In genomic region chr5:149544199-149544472, GRCh38 we compare ENCODE assay signal across 16 cellular contexts. TPM values are rescaled to one million over a fixed set of nuclear protein-coding genes. Genes with fewer than 3 reads are reported as not detected.
DNase-seq lines count a peak whose midpoint lies in the region; ATAC-seq and TF ChIP-seq lines count a peak whose summit lies in the region.
"Had no signal": no experiment of that assay in that cellular context is flagged by ENCODE, and none has a peak within 500 bp of the region (broad histone marks: within the 10 kb centered on the region; RNA-seq: fewer than 3 reads in every experiment).

No MANE protein-coding gene starts in this region.

- TF ChIP-seq CTCF in fibroblast of pulmonary artery (IDR thresholded peaks at IDR 0.05; ENCODE audit: low read length, missing control alignments) (no peak), gastrocnemius medialis (IDR thresholded peaks at IDR 0.05 in 4 of 5, conservative IDR thresholded peaks at IDR 0.05 in 1 of 5) (no peak), brain microvascular endothelial cell (IDR thresholded peaks at IDR 0.05; ENCODE audit: low read depth, low read length, missing control alignments) (no peak)

- H3K36me3 ChIP-seq in gastrocnemius medialis (peaks cover 0 to 24% of the 10 kb centered on the region in 2 donors), brain microvascular endothelial cell (replicated peaks) (peaks cover 58% of the 10 kb centered on the region)

- H3K4me1 Mint-ChIP-seq in T-helper 17 cell: peaks cover 46% of the 10 kb centered on the region

- TF ChIP-seq POLR2A in gastrocnemius medialis (IDR thresholded peaks at IDR 0.05): no peak

- H3K27me3 Mint-ChIP-seq in T-helper 17 cell: no peaks in the 10 kb centered on the region
- H3K27me3 Mint-ChIP-seq: activated naive CD8-positive, alpha-beta T cell treated with anti-CD3 and anti-CD28 coated beads, Interleukin-2, amount 10 ng/mL, durations not matched to agents 7 days and 5 days; memory B cell had no signal

- H3K4me3 ChIP-seq in fibroblast of pulmonary artery (replicated peaks; ENCODE audit: low read depth, low read length) (peak overlapping the region; percentile 12), gastrocnemius medialis (peak overlapping the region in 1 of 4 donors; percentile 5), brain microvascular endothelial cell (ENCODE audit: low read depth, low read length) (no peak overlapping the region)

- H3K9me3 ChIP-seq in T-helper 17 cell (ENCODE audit: control insufficient read depth, low read length, poor library complexity, severe bottlenecking): no peaks in the 10 kb centered on the region
- H3K9me3 ChIP-seq in gastrocnemius medialis: no peaks in the 10 kb centered on the region

- in situ Hi-C loops in gastrocnemius medialis (cut with MboI; ENCODE audit: low sequenced_read_pairs in 4 of 4): no loop called here
- in situ Hi-C loops in brain microvascular endothelial cell (cut with HindIII; ENCODE audit: low pct_ligation_motif_present, low sequenced_read_pairs): no loop called here

- H3K27ac ChIP-seq in gastrocnemius medialis (peak overlapping the region; percentile 39 to 100 (median 78)), brain microvascular endothelial cell (no peak overlapping the region)

- peak overlapping the region; percentile 83 for H3K27ac Mint-ChIP-seq in T-helper 17 cell
- H3K27ac Mint-ChIP-seq: activated naive CD8-positive, alpha-beta T cell treated with anti-CD3 and anti-CD28 coated beads, Interleukin-2, amount 10 ng/mL, durations not matched to agents 7 days and 5 days had no signal

- intact Hi-C loops in gastrocnemius medialis (cut with DNase I; ENCODE audit: low total_unique reads): no loop called here

- no peak overlapping the region for H3K4me3 Mint-ChIP-seq in T-helper 17 cell
- H3K4me3 Mint-ChIP-seq: activated naive CD8-positive, alpha-beta T cell treated with anti-CD3 and anti-CD28 coated beads, Interleukin-2, amount 10 ng/mL, durations not matched to agents 7 days and 5 days; CD14-positive monocyte; memory B cell had no signal

- ATAC-seq in T-helper 17 cell: no peak
- no peak for ATAC-seq in gastrocnemius medialis
- no peak for ATAC-seq in GM21528 (IDR thresholded peaks at IDR 0.05; ENCODE audit: low FRiP score, unreplicated experiment)
- no peak for ATAC-seq in GM21825 (IDR thresholded peaks at IDR 0.05; ENCODE audit: unreplicated experiment)
- ATAC-seq: stimulated activated naive CD8-positive, alpha-beta T cell treated with anti-CD3 and anti-CD28 coated beads, Interleukin-15, Interleukin-2, amounts not matched to agents 100 U/mL and 50 U/mL, for 24 hours had no signal

- peaks cover 2% of the 10 kb centered on the region for H3K36me3 Mint-ChIP-seq in T-helper 17 cell (ENCODE audit: low read depth)

- H3K27me3 ChIP-seq in gastrocnemius medialis (no peaks in the 10 kb centered on the region), brain microvascular endothelial cell (replicated peaks) (no peaks in the 10 kb centered on the region)

- DNase-seq in GF-D8 (lab: John Stamatoyannopoulos, UW) (peak; percentile 25), T-helper 17 cell (no peak), fibroblast of pulmonary artery (ENCODE audit: low read depth) (no peak), gastrocnemius medialis (no peak), H4 (ENCODE audit: low spot score) (no peak), brain microvascular endothelial cell (no peak)
- DNase-seq: activated naive CD8-positive, alpha-beta T cell treated with anti-CD3 and anti-CD28 coated beads, Interleukin-2, amount 10 ng/mL, durations not matched to agents 7 days and 5 days; hypothalamus; NCI-H2171; stimulated activated CD4-positive, alpha-beta T cell treated with anti-CD3 and anti-CD28 coated beads, Interleukin-4, amount 100 ng/mL, for 1 hour; stimulated activated naive CD8-positive, alpha-beta T cell treated with anti-CD3 and anti-CD28 coated beads, Interleukin-15, Interleukin-2, amounts not matched to agents 100 U/mL and 50 U/mL, for 24 hours; T-helper 2 cell had no signal

- H3K4me1 ChIP-seq in gastrocnemius medialis: peaks cover 93% of the 10 kb centered on the region in 2 donors

RNA-seq across cellular contexts. Expression of gene CSNK1A1, which starts 7.1 kb away (rescaled TPM):
- 100 to 1,000 TPM; 192 to 212 TPM for total RNA-seq in T-helper 17 cell
- 100 to 1,000 TPM; 157 to 252 (median 215) TPM for total RNA-seq in gastrocnemius medialis
- 222 and 250 TPM in 2 replicates for total RNA-seq in H4 (2014; rRNA removed; shearing (Covaris generic))

RNA-seq across cellular contexts. Expression of gene ARHGEF37, which starts 37.2 kb away (rescaled TPM):
- total RNA-seq in T-helper 17 cell: under 1 TPM; 0.25 to 0.76 TPM
- total RNA-seq in gastrocnemius medialis: 10 to 100 TPM in 3 of 4 donors, 1 to 10 TPM in 1; 9.5 to 28.6 (median 21.0) TPM
- 0.81 and 0.90 TPM in 2 replicates for total RNA-seq in H4 (2014; rRNA removed; shearing (Covaris generic))
